Comparison of ENCODE assay signal across 20 cellular contexts in genomic region chr10:71995880-71996597, GRCh38. TPM values are rescaled to one million over a fixed set of nuclear protein-coding genes. Genes with fewer than 3 reads are reported as not detected.
DNase-seq lines count a peak whose midpoint lies in the region; ATAC-seq and TF ChIP-seq lines count a peak whose summit lies in the region.
"Had no signal": no experiment of that assay in that cellular context is flagged by ENCODE, and none has a peak within 500 bp of the region (broad histone marks: within the 10 kb centered on the region; RNA-seq: fewer than 3 reads in every experiment).

No MANE protein-coding gene starts in this region.

- POLR2A ChIA-PET in IMR-90 (lab: Charles Lee; ENCODE audit: unreplicated experiment), result no interaction called here

- peaks cover 70% of the 10 kb centered on the region for H3K4me1 Mint-ChIP-seq in chondrocyte (ENCODE audit: low read depth)
- peaks cover 50% of the 10 kb centered on the region for H3K4me1 Mint-ChIP-seq in mesothelial cell of epicardium
- H3K4me1 Mint-ChIP-seq: activated naive CD4-positive, alpha-beta T cell treated with anti-CD3 and anti-CD28 coated beads, Interleukin-2, amount 50 U/mL, for 24 hours had no signal

- H3K4me2 ChIP-seq in IMR-90 (ENCODE audit: low read depth, low read length), result peak overlapping the region; percentile 31; the same call in 1 of the 2 replicates
- H3K4me2 ChIP-seq: smooth muscle cell had no signal

- peaks cover 35% of the 10 kb centered on the region for H3K4me1 ChIP-seq in IMR-90 (ENCODE audit: control insufficient read depth, insufficient read depth, low read length)
- peaks cover 51 to 83% of the 10 kb centered on the region in 2 donors for H3K4me1 ChIP-seq in thoracic aorta (ENCODE audit: control insufficient read depth in 1 of 2, low read depth in 2 of 2)
- H3K4me1 ChIP-seq in esophagus muscularis mucosa, result peaks cover 58 to 77% (median 62%) of the 10 kb centered on the region in 4 donors

- no peak for TF ChIP-seq RAD21 in IMR-90 (IDR thresholded peaks at IDR 0.05; ENCODE audit: low read length)

- H4K20me1 ChIP-seq in IMR-90 (ENCODE audit: insufficient read depth, low read length), result no peaks in the 10 kb centered on the region; the same call in 1 of the 2 replicates

- CTCF ChIA-PET in IMR-90 (lab: Yijun Ruan, JAX), result interaction anchor here (0.9 to 1.0 kb wide), 2 partner anchors 26 to 99 kb away, joined by 4 to 7 read pairs; no protein-coding TSS in a partner anchor

- TF ChIP-seq EP300 in esophagus muscularis mucosa (IDR thresholded peaks at IDR 0.05), result no peak

- H3K4ac ChIP-seq in IMR-90 (ENCODE audit: low read depth, low read length), result no peak overlapping the region

- H3K9ac ChIP-seq in IMR-90 (ENCODE audit: low read depth, low read length), result no peak overlapping the region

- no peak overlapping the region for H3K4me3 Mint-ChIP-seq in chondrocyte (ENCODE audit: unreplicated experiment)
- H3K4me3 Mint-ChIP-seq in mesothelial cell of epicardium, result no peak overlapping the region
- H3K4me3 Mint-ChIP-seq: activated naive CD4-positive, alpha-beta T cell treated with anti-CD3 and anti-CD28 coated beads, Interleukin-2, amount 50 U/mL, for 24 hours; natural killer cell treated with Interleukin-12 subunit alpha and Interleukin-12 subunit beta and Interleukin-15 and Interleukin-18, amount 100 ng/mL, for 72 hours had no signal

- no peak overlapping the region for H2BK5ac ChIP-seq in IMR-90 (ENCODE audit: low read depth, low read length, poor library complexity, severe bottlenecking)

- H3K9me3 Mint-ChIP-seq in chondrocyte (ENCODE audit: low read depth), result no peaks in the 10 kb centered on the region
- no peaks in the 10 kb centered on the region for H3K9me3 Mint-ChIP-seq in mesothelial cell of epicardium
- H3K9me3 Mint-ChIP-seq: activated naive CD4-positive, alpha-beta T cell treated with anti-CD3 and anti-CD28 coated beads, Interleukin-2, amount 50 U/mL, for 24 hours; natural killer cell treated with Interleukin-12 subunit alpha and Interleukin-12 subunit beta and Interleukin-15 and Interleukin-18, amount 100 ng/mL, for 72 hours had no signal

- no peaks in the 10 kb centered on the region for H3K9me3 ChIP-seq in IMR-90 (ENCODE audit: control insufficient read depth, insufficient read depth, low read length)
- H3K9me3 ChIP-seq in thoracic aorta, result no peaks in the 10 kb centered on the region
- no peaks in the 10 kb centered on the region for H3K9me3 ChIP-seq in esophagus muscularis mucosa
- H3K9me3 ChIP-seq: heart left ventricle had no signal

- H3K18ac ChIP-seq in IMR-90 (ENCODE audit: low read depth, low read length), result no peak overlapping the region

- intact Hi-C loops in IMR-90 (cut with micrococcal nuclease), result no loop called here
- intact Hi-C loops in esophagus muscularis mucosa (cut with DNase I), result no loop called here

- peak overlapping the region; percentile 46; the same call in 1 of the 2 replicates for H3K23ac ChIP-seq in IMR-90 (ENCODE audit: low read depth, low read length)

- no CpG with 5 or more reads among the region's 6 CpGs for WGBS in IMR-90 (ENCODE audit: extremely low coverage in 2 of 2, insufficient read length in 1 of 2), 2 experiments
- WGBS in esophagus muscularis mucosa, result 57% methylated on average over 6 of the region's 6 CpGs

- no peak overlapping the region for H4K5ac ChIP-seq in IMR-90 (ENCODE audit: low read depth, low read length)

- no peak overlapping the region for H2AFZ ChIP-seq in IMR-90 (replicated peaks; ENCODE audit: low read length, poor library complexity)

- peak overlapping the region; percentile 47; the same call in 1 of the 2 replicates for H2AK5ac ChIP-seq in IMR-90 (ENCODE audit: low read depth, low read length)

- no peak overlapping the region for H4K8ac ChIP-seq in IMR-90 (ENCODE audit: low read depth in 2 of 2, low read length in 2 of 2)

- H3K79me1 ChIP-seq in IMR-90 (ENCODE audit: low read depth in 1 of 2, low read length in 2 of 2), result peaks cover 32 to 77% of the 10 kb centered on the region in 2 experiments

- TF ChIP-seq POLR2A in IMR-90 (IDR thresholded peaks at IDR 0.05; ENCODE audit: low read depth, low read length) (no peak), esophagus muscularis mucosa (IDR thresholded peaks at IDR 0.05; ENCODE audit: low read depth) (no peak)

- dilution Hi-C loops in IMR-90 (cut with HindIII; ENCODE audit: low sequenced_read_pairs, unreplicated experiment), result no loop called here

- H3K27me3 ChIP-seq in IMR-90 (ENCODE audit: control insufficient read depth, insufficient read depth, low read length) (no peaks in the 10 kb centered on the region), thoracic aorta (replicated peaks; ENCODE audit: insufficient read depth) (no peaks in the 10 kb centered on the region), esophagus muscularis mucosa (no peaks in the 10 kb centered on the region)
- H3K27me3 ChIP-seq: brain microvascular endothelial cell, heart left ventricle had no signal

- no peak overlapping the region for H2BK20ac ChIP-seq in IMR-90 (ENCODE audit: low read depth, low read length)

- H3K36me3 Mint-ChIP-seq in chondrocyte (ENCODE audit: low read depth) (peaks cover 1% of the 10 kb centered on the region), mesothelial cell of epicardium (peaks cover 7% of the 10 kb centered on the region)
- H3K36me3 Mint-ChIP-seq: activated naive CD4-positive, alpha-beta T cell treated with anti-CD3 and anti-CD28 coated beads, Interleukin-2, amount 50 U/mL, for 24 hours; natural killer cell treated with Interleukin-12 subunit alpha and Interleukin-12 subunit beta and Interleukin-15 and Interleukin-18, amount 100 ng/mL, for 72 hours had no signal

- no peak for ATAC-seq in IMR-90 (ENCODE audit: low read depth)
- ATAC-seq in thoracic aorta (ENCODE audit: insufficient number of reproducible peaks, low FRiP score, low read depth), result peak; percentile 21
- ATAC-seq: heart left ventricle; natural killer cell treated with Interleukin-12 subunit alpha and Interleukin-12 subunit beta and Interleukin-15 and Interleukin-18, amount 100 ng/mL, for 72 hours; SK-N-SH treated with all-trans-retinoic acid at 6 μM for 48 hours had no signal

- no peak overlapping the region for H2AK9ac ChIP-seq in IMR-90 (replicated peaks; ENCODE audit: low read depth, low read length, poor library complexity)

- H2BK15ac ChIP-seq in IMR-90 (ENCODE audit: low read depth, low read length), result no peak overlapping the region

- in situ Hi-C loops in IMR-90 (cut with MboI; ENCODE audit: low sequenced_read_pairs), result no loop called here

- DNase-seq in IMR-90 (peak; percentile 28), chondrocyte (ENCODE audit: low spot score) (no peak), mesothelial cell of epicardium (ENCODE audit: low spot score in 2 of 2, unreplicated experiment in 2 of 2) (no peak), thoracic aorta (ENCODE audit: low spot score) (no peak), retina (no peak), esophagus muscularis mucosa (ENCODE audit: extremely low spot score) (no peak), NCI-H2196 (lab: John Stamatoyannopoulos, UW; ENCODE audit: unreplicated experiment) (no peak), glomerular visceral epithelial cell (ENCODE audit: extremely low spot score) (no peak)
- DNase-seq: activated CD8-positive, alpha-beta memory T cell treated with anti-CD3 and anti-CD28 coated beads for 24 hours; brain microvascular endothelial cell; DMS79 treated with DMSO at 0.1 percent for 48 hours; erythroblast; stimulated activated CD4-positive, alpha-beta T cell treated with anti-CD3 and anti-CD28 coated beads, Interleukin-4, amount 100 ng/mL, for 1 hour; T1000 had no signal

- peaks cover 26% of the 10 kb centered on the region for H3K9me1 ChIP-seq in IMR-90 (ENCODE audit: insufficient read depth, low read length)

- H3K27ac Mint-ChIP-seq in chondrocyte (ENCODE audit: unreplicated experiment) (peak overlapping the region; percentile 73), mesothelial cell of epicardium (peak overlapping the region; percentile 79)
- H3K27ac Mint-ChIP-seq: activated naive CD4-positive, alpha-beta T cell treated with anti-CD3 and anti-CD28 coated beads, Interleukin-2, amount 50 U/mL, for 24 hours; natural killer cell treated with Interleukin-12 subunit alpha and Interleukin-12 subunit beta and Interleukin-15 and Interleukin-18, amount 100 ng/mL, for 72 hours had no signal

- BruUV-seq in IMR-90 (replicated peaks; lab: Mats Ljungman, UMichigan), result no TSS peak

- no peak for TF ChIP-seq CTCF in IMR-90 (conservative IDR thresholded peaks at IDR 0.05; ENCODE audit: low read depth, low read length)
- no peak for TF ChIP-seq CTCF in chondrocyte (IDR thresholded peaks at IDR 0.05)
- TF ChIP-seq CTCF in mesothelial cell of epicardium (IDR thresholded peaks at IDR 0.05; ENCODE audit: unreplicated experiment), result no peak
- TF ChIP-seq CTCF in thoracic aorta (IDR thresholded peaks at IDR 0.05), result no peak
- TF ChIP-seq CTCF in esophagus muscularis mucosa (IDR thresholded peaks at IDR 0.05), result no peak

- no peak overlapping the region for H3K14ac ChIP-seq in IMR-90 (replicated peaks; ENCODE audit: low read depth, low read length)

- H4K91ac ChIP-seq in IMR-90 (ENCODE audit: insufficient read depth, low read depth, low read length), result no peak overlapping the region

- H3K56ac ChIP-seq in IMR-90 (ENCODE audit: extremely low read depth, insufficient read depth, low read length), result no peak overlapping the region

- H3K36me3 ChIP-seq in IMR-90 (ENCODE audit: control insufficient read depth, insufficient read depth, low read length), result no peaks in the 10 kb centered on the region
- no peaks in the 10 kb centered on the region for H3K36me3 ChIP-seq in thoracic aorta
- no peaks in the 10 kb centered on the region for H3K36me3 ChIP-seq in esophagus muscularis mucosa
- H3K36me3 ChIP-seq: brain microvascular endothelial cell, heart left ventricle had no signal

- H3K27me3 Mint-ChIP-seq in chondrocyte (ENCODE audit: low read depth), result no peaks in the 10 kb centered on the region
- H3K27me3 Mint-ChIP-seq in mesothelial cell of epicardium (ENCODE audit: low read depth), result no peaks in the 10 kb centered on the region
- H3K27me3 Mint-ChIP-seq: activated naive CD4-positive, alpha-beta T cell treated with anti-CD3 and anti-CD28 coated beads, Interleukin-2, amount 50 U/mL, for 24 hours had no signal

- no peak overlapping the region for H3K4me3 ChIP-seq in IMR-90 (ENCODE audit: insufficient read depth, low read depth, low read length)
- no peak overlapping the region for H3K4me3 ChIP-seq in thoracic aorta
- H3K4me3 ChIP-seq in esophagus muscularis mucosa, result no peak overlapping the region
- H3K4me3 ChIP-seq: heart left ventricle, lung, smooth muscle cell had no signal

- H3K27ac ChIP-seq in IMR-90 (ENCODE audit: insufficient read depth, low read length), result peak overlapping the region; percentile 12; the same call in 1 of the 2 replicates
- peak overlapping the region; percentile 31 to 35 for H3K27ac ChIP-seq in thoracic aorta
- H3K27ac ChIP-seq in esophagus muscularis mucosa (replicated peaks in 1 of 4), result no peak overlapping the region
- H3K27ac ChIP-seq: brain microvascular endothelial cell had no signal

- H2BK120ac ChIP-seq in IMR-90 (ENCODE audit: low read depth, low read length), result no peak overlapping the region

RNA-seq across cellular contexts. Expression of gene CHST3, which starts 31.8 kb away (rescaled TPM):
- total RNA-seq in IMR-90 (2012; rRNA removed) (9.0 and 10.6 TPM in 2 replicates), chondrocyte (43.9 to 65.4 TPM (median 63.2 TPM) in 3 replicates), mesothelial cell of epicardium (26.2 to 27.6 TPM (median 26.3 TPM) in 3 replicates), thoracic aorta (10 to 100 TPM; 54.4 to 80.6 TPM), esophagus muscularis mucosa (10 to 100 TPM; 24.1 to 43.0 (median 38.7) TPM)
- 8.6 and 9.1 TPM in 2 replicates for polyA plus RNA-seq in IMR-90 (2012; rRNA removed)
- polyA plus RNA-seq in IMR-90 (2012; cell fraction: cytosol; rRNA removed), result 5.5 and 6.1 TPM in 2 replicates
- 5.5 and 7.2 TPM in 2 replicates for polyA plus RNA-seq in IMR-90 (2012; cell fraction: nucleus; rRNA removed; ENCODE audit: low replicate concordance)
- total RNA-seq: natural killer cell treated with Interleukin-12 subunit alpha and Interleukin-12 subunit beta and Interleukin-15 and Interleukin-18, amount 100 ng/mL, for 72 hours had no signal

Comparison
In these comparisons a context has a peak if more than half of its experiments do, and no peak if none do; other contexts are left out.
1. H3K27ac ChIP-seq: peak in IMR-90 (single experiment) and thoracic aorta (2 of 2); none in esophagus muscularis mucosa (0 of 4).